19 cellular contexts compared by ENCODE assay signal in genomic region chr15:98611808-98612207, GRCh38. TPM values are rescaled to one million over a fixed set of nuclear protein-coding genes. Genes with fewer than 3 reads are reported as not detected.
DNase-seq lines count a peak whose midpoint lies in the region; ATAC-seq and TF ChIP-seq lines count a peak whose summit lies in the region.
"Had no signal": no experiment of that assay in that cellular context is flagged by ENCODE, and none has a peak within 500 bp of the region (broad histone marks: within the 10 kb centered on the region; RNA-seq: fewer than 3 reads in every experiment).

No MANE protein-coding gene starts in this region.

- TF ChIP-seq CTCF in coronary artery (IDR thresholded peaks at IDR 0.05), result no peak

- intact Hi-C loops in naive thymus-derived CD4-positive, alpha-beta T cell (cut with micrococcal nuclease), result no loop called here

- peak overlapping the region in 7 of 10 donors; percentile 10 to 84 (median 29) for H3K4me3 Mint-ChIP-seq in naive thymus-derived CD4-positive, alpha-beta T cell
- H3K4me3 Mint-ChIP-seq: GM23338 had no signal

- H3K4me1 ChIP-seq in naive thymus-derived CD4-positive, alpha-beta T cell (ENCODE audit: control insufficient read depth in 2 of 2, insufficient read depth in 2 of 2, low read length in 2 of 2), result peaks cover 0 to 14% of the 10 kb centered on the region in 2 donors

- POLR2A ChIA-PET in naive thymus-derived CD4-positive, alpha-beta T cell (lab: Charles Lee), result interaction anchor here (0.6 to 3.9 kb wide), 5 partner anchors 12 to 53 kb away, joined by 3 to 26 read pairs (median 5); partner anchors contain the start of gene IGF1R

- H3K36me3 ChIP-seq in naive thymus-derived CD4-positive, alpha-beta T cell (ENCODE audit: control insufficient read depth in 2 of 3, insufficient read depth in 3 of 3, low read length in 3 of 3), result no peaks in the 10 kb centered on the region

- H3K27me3 Mint-ChIP-seq in naive thymus-derived CD4-positive, alpha-beta T cell, result peaks cover 0 to 10% (median 0%) of the 10 kb centered on the region in 5 donors

- H3K9me3 ChIP-seq in naive thymus-derived CD4-positive, alpha-beta T cell (ENCODE audit: control insufficient read depth in 2 of 3, low read length in 3 of 3), result no peaks in the 10 kb centered on the region
- H3K9me3 ChIP-seq: A549 had no signal

- H3K4me3 ChIP-seq in naive thymus-derived CD4-positive, alpha-beta T cell (ENCODE audit: low read length), result no peak overlapping the region
- no peak overlapping the region for H3K4me3 ChIP-seq in coronary artery
- H3K4me3 ChIP-seq: A549, GM23338, K562 had no signal

- no peak for ATAC-seq in naive thymus-derived CD4-positive, alpha-beta T cell
- ATAC-seq: GM23338, HCT116, K562, SK-N-SH treated with all-trans-retinoic acid at 6 μM for 48 hours had no signal

- H3K9me3 Mint-ChIP-seq in naive thymus-derived CD4-positive, alpha-beta T cell, result no peaks in the 10 kb centered on the region
- H3K9me3 Mint-ChIP-seq: GM23338 had no signal

- CTCF ChIA-PET in naive thymus-derived CD4-positive, alpha-beta T cell (lab: Charles Lee), result no interaction called here

- peaks cover 0 to 19% (median 12%) of the 10 kb centered on the region in 7 donors for H3K4me1 Mint-ChIP-seq in naive thymus-derived CD4-positive, alpha-beta T cell

- H3K27ac ChIP-seq in naive thymus-derived CD4-positive, alpha-beta T cell (ENCODE audit: low read depth, low read length), result no peak overlapping the region
- H3K27ac ChIP-seq in coronary artery, result no peak overlapping the region
- H3K27ac ChIP-seq: A549 had no signal

- H3K27ac Mint-ChIP-seq in naive thymus-derived CD4-positive, alpha-beta T cell, result peak overlapping the region in 4 of 9 donors; percentile 17 to 67 (median 30)
- H3K27ac Mint-ChIP-seq: CD4-positive, alpha-beta memory T cell; GM23338 had no signal

- H3K36me3 Mint-ChIP-seq in naive thymus-derived CD4-positive, alpha-beta T cell, result no peaks in the 10 kb centered on the region
- H3K36me3 Mint-ChIP-seq: CD4-positive, alpha-beta memory T cell had no signal

- H3K27me3 ChIP-seq in naive thymus-derived CD4-positive, alpha-beta T cell (ENCODE audit: control insufficient read depth in 2 of 2, insufficient read depth in 2 of 2, low read length in 2 of 2), result no peaks in the 10 kb centered on the region

- DNase-seq in SHP77 treated with DMSO at 0.1 percent for 48 hours (lab: John Stamatoyannopoulos, UW) (peak; percentile 4), SHP77 (lab: John Stamatoyannopoulos, UW) (no peak), DMS53 treated with DMSO at 0.1 percent for 48 hours (lab: John Stamatoyannopoulos, UW; ENCODE audit: unreplicated experiment) (peak; percentile 70), NCI-H774 (lab: John Stamatoyannopoulos, UW) (peak; percentile 13), hippocampal formation (lab: John Stamatoyannopoulos, UW) (no peak), coronary artery (ENCODE audit: low spot score) (no peak)
- no peak for DNase-seq in naive thymus-derived CD4-positive, alpha-beta T cell
- DNase-seq: CD4-positive, alpha-beta memory T cell; DMS79 treated with DMSO at 0.1 percent for 48 hours; NCI-H1105; NCI-H187 treated with DMSO at 0.1 percent for 48 hours; NCI-H2171; SIG-M5; T-helper 1 cell had no signal

RNA-seq across cellular contexts. Expression of gene IGF1R, which starts 36.5 kb away (rescaled TPM):
- total RNA-seq in naive thymus-derived CD4-positive, alpha-beta T cell, result 100 to 1,000 TPM in 3 of 5 experiments, 10 to 100 TPM in 2; 37.4 to 167 (median 124) TPM
- polyA plus RNA-seq in naive thymus-derived CD4-positive, alpha-beta T cell, result 10 to 100 TPM in 1 of 2 donors, 1 to 10 TPM in 1; 8.4 to 10.7 TPM

Comparison
In these comparisons a context has a peak if more than half of its experiments do, and no peak if none do; other contexts are left out.
1. DNase-seq: peak in SHP77 treated with DMSO at 0.1 percent for 48 hours (single experiment), DMS53 treated with DMSO at 0.1 percent for 48 hours (single experiment) and NCI-H774 (single experiment); none in SHP77 (0 of 2), naive thymus-derived CD4-positive, alpha-beta T cell (0 of 9), hippocampal formation (0 of 2) and coronary artery (single experiment).